In the genomic region with DNA sequence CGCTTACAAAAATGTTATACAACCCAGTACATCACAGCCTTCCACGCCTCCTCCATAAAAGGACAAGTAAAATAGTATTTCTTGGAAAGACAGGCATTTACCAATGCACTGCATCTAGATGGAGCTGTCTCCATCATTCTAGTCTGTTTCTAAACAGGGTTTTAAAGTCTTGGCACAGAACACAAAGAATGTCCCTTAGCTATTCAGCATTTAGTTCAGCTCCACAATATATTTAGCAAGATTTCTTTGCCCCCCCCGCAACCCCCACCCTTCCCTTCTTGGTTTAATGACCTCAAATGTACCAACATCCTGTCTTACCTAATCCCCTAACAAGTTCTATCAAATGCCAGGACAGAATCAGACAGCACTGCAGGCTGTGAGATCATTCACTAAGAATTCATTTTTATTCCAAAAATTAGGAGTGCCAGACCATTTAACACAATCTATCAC, we compare ENCODE assay signal across 8 cellular contexts.
A peak's percentile ranks its signal among the peaks of the same experiment; 100 is the strongest.
DNase-seq lines count a peak whose midpoint lies in the region; ATAC-seq and TF ChIP-seq lines count a peak whose summit lies in the region.

No MANE protein-coding gene starts in this region.

- H2BK5ac ChIP-seq in IMR-90 (ENCODE audit: low read depth, low read length, poor library complexity, severe bottlenecking): peak overlapping the region; percentile 18

- peak overlapping the region; percentile 34; the same call in 1 of the 2 replicates for H3K18ac ChIP-seq in IMR-90 (ENCODE audit: low read depth, low read length)

- no peaks in the 10 kb centered on the region for H3K79me1 ChIP-seq in IMR-90 (ENCODE audit: low read depth in 1 of 2, low read length in 2 of 2)

- no peaks in the 10 kb centered on the region for H3K27me3 Mint-ChIP-seq in type B pancreatic cell

- H2AK9ac ChIP-seq in IMR-90 (replicated peaks; ENCODE audit: low read depth, low read length, poor library complexity): no peak overlapping the region

- no peak overlapping the region for H4K8ac ChIP-seq in IMR-90 (ENCODE audit: low read depth in 2 of 2, low read length in 2 of 2)

- H4K5ac ChIP-seq in IMR-90 (ENCODE audit: low read depth, low read length): no peak overlapping the region

- H3K27ac Mint-ChIP-seq in type B pancreatic cell: no peak overlapping the region

- no peak overlapping the region for H2BK15ac ChIP-seq in IMR-90 (ENCODE audit: low read depth, low read length)

- no peak overlapping the region for H3K14ac ChIP-seq in IMR-90 (replicated peaks; ENCODE audit: low read depth, low read length)

- H3K27me3 ChIP-seq in A673 (replicated peaks; ENCODE audit: insufficient read depth, low read depth, low read length, poor library complexity): no peaks in the 10 kb centered on the region
- no peaks in the 10 kb centered on the region for H3K27me3 ChIP-seq in IMR-90 (ENCODE audit: control insufficient read depth, insufficient read depth, low read length)

- H3K4me1 Mint-ChIP-seq in type B pancreatic cell (ENCODE audit: unreplicated experiment): peaks cover 11% of the 10 kb centered on the region

- no peak overlapping the region for H3K56ac ChIP-seq in IMR-90 (ENCODE audit: extremely low read depth, insufficient read depth, low read length)

- intact Hi-C loops in A673 (cut with micrococcal nuclease; ENCODE audit: unreplicated experiment): loop anchor here (10.0 kb wide), 1 partner anchor 123 kb away; no protein-coding TSS in a partner anchor
- intact Hi-C loops in IMR-90 (cut with micrococcal nuclease): loop anchor here (1.0 to 5.0 kb wide), 7 partner anchors 79 to 379 kb away; a partner anchor contains a TSS
- intact Hi-C loops in lower leg skin (cut with DNase I; ENCODE audit: low total_unique reads): loop anchor here (10.0 kb wide), 1 partner anchor 377 kb away; no protein-coding TSS in a partner anchor

- CTCF ChIA-PET in A673 (lab: Charles Lee) (interaction anchor here (0.5 to 0.6 kb wide), 2 partner anchors 120 to 121 kb away, joined by 4 read pairs; no protein-coding TSS in a partner anchor), IMR-90 (lab: Yijun Ruan, JAX) (interaction anchor here (0.6 to 1.3 kb wide), 7 partner anchors 8 to 317 kb away, joined by 3 to 8 read pairs (median 3); no protein-coding TSS in a partner anchor)

- DNase-seq in A673 (ENCODE audit: low spot score): peak; percentile 87
- DNase-seq in IMR-90: peak; percentile 89
- DNase-seq in astrocyte of the cerebellum (ENCODE audit: low read depth): peak; percentile 95
- peak; percentile 88 to 90 for DNase-seq in lower leg skin (ENCODE audit: low spot score in 2 of 2)
- DNase-seq in type B pancreatic cell (ENCODE audit: extremely low spot score, unreplicated experiment): no peak
- DNase-seq in NK-92 treated with Interleukin-12 subunit alpha and Interleukin-12 subunit beta, amount 100 ng/mL, for 24 hours (lab: John Stamatoyannopoulos, UW): no peak
- no peak for DNase-seq in stimulated activated CD4-positive, alpha-beta T cell treated with anti-CD3 and anti-CD28 coated beads, Interleukin-12 subunit alpha, Interleukin-12 subunit beta, amount 100 ng/mL, for 4 hours
- no peak for DNase-seq in activated effector memory CD4-positive, alpha-beta T cell treated with Interleukin-2 at 50 U/mL for 16 hours

- peak overlapping the region; percentile 79 for H2BK120ac ChIP-seq in IMR-90 (ENCODE audit: low read depth, low read length)

- peak; percentile 58 for TF ChIP-seq CTCF in A673 (conservative IDR thresholded peaks at IDR 0.05; ENCODE audit: low read depth, low read length)
- peak; percentile 59 for TF ChIP-seq CTCF in IMR-90 (conservative IDR thresholded peaks at IDR 0.05; ENCODE audit: low read depth, low read length)
- peak; percentile 60 for TF ChIP-seq CTCF in astrocyte of the cerebellum (IDR thresholded peaks at IDR 0.05; ENCODE audit: low read depth, low read length, missing control alignments)
- TF ChIP-seq CTCF in lower leg skin (IDR thresholded peaks at IDR 0.05): no peak
- peak; percentile 20 for TF ChIP-seq CTCF in type B pancreatic cell (conservative IDR thresholded peaks at IDR 0.05)

- in situ Hi-C loops in IMR-90 (cut with MboI; ENCODE audit: low sequenced_read_pairs) (loop anchor here (10.0 kb wide), 2 partner anchors 123 to 197 kb away; a partner anchor contains a TSS), astrocyte of the cerebellum (cut with HindIII; ENCODE audit: low sequenced_read_pairs) (no loop called here)

- no peaks in the 10 kb centered on the region for H4K20me1 ChIP-seq in IMR-90 (ENCODE audit: insufficient read depth, low read length)

- POLR2A ChIA-PET in A673 (lab: Charles Lee; ENCODE audit: low non-redundant PET): interaction anchor here (0.9 kb wide), 1 partner anchor 71 kb away, joined by 6 read pairs; no protein-coding TSS in a partner anchor
- POLR2A ChIA-PET in IMR-90 (lab: Charles Lee; ENCODE audit: unreplicated experiment): interaction anchor here (0.5 to 0.6 kb wide), 2 partner anchors 105 to 317 kb away, joined by 5 to 6 read pairs; no protein-coding TSS in a partner anchor

- peaks cover 18% of the 10 kb centered on the region for H3K9me1 ChIP-seq in IMR-90 (ENCODE audit: insufficient read depth, low read length)

- no peak overlapping the region for H3K4me3 ChIP-seq in A673 (ENCODE audit: low read depth, low read length, poor library complexity, severe bottlenecking)
- no peak overlapping the region for H3K4me3 ChIP-seq in IMR-90 (ENCODE audit: insufficient read depth, low read depth, low read length)
- H3K4me3 ChIP-seq in astrocyte of the cerebellum (ENCODE audit: low read depth, low read length): no peak overlapping the region
- H3K4me3 ChIP-seq in lower leg skin (ENCODE audit: low read depth, poor library complexity, severe bottlenecking): no peak overlapping the region

- H3K4ac ChIP-seq in IMR-90 (ENCODE audit: low read depth, low read length): no peak overlapping the region; the same call in 1 of the 2 replicates

- H3K36me3 ChIP-seq in A673 (ENCODE audit: insufficient read depth, low read length, poor library complexity, severe bottlenecking): no peaks in the 10 kb centered on the region
- no peaks in the 10 kb centered on the region for H3K36me3 ChIP-seq in IMR-90 (ENCODE audit: control insufficient read depth, insufficient read depth, low read length)

- ATAC-seq in IMR-90 (ENCODE audit: low read depth): peak; percentile 86

- H3K36me3 Mint-ChIP-seq in type B pancreatic cell: peaks cover under 1% of the 10 kb centered on the region

- H3K9me3 ChIP-seq in A673 (ENCODE audit: low read depth, low read length, poor library complexity, severe bottlenecking) (no peaks in the 10 kb centered on the region), IMR-90 (ENCODE audit: control insufficient read depth, insufficient read depth, low read length) (no peaks in the 10 kb centered on the region)

- no peak overlapping the region for H2AK5ac ChIP-seq in IMR-90 (ENCODE audit: low read depth, low read length)

- no peak overlapping the region for H3K4me3 Mint-ChIP-seq in type B pancreatic cell

- H3K27ac ChIP-seq in A673 (ENCODE audit: low read depth, low read length, poor library complexity, severe bottlenecking): peak overlapping the region; percentile 33
- peak overlapping the region; percentile 9; the same call in 1 of the 2 replicates for H3K27ac ChIP-seq in IMR-90 (ENCODE audit: insufficient read depth, low read length)

- 0 out of 2 replicates have a peak overlapping the region, but pooled peaks have one; percentile 4 for H3K4me2 ChIP-seq in IMR-90 (ENCODE audit: low read depth, low read length)

- no peak overlapping the region; the same call in 1 of the 2 replicates for H2BK20ac ChIP-seq in IMR-90 (ENCODE audit: low read depth, low read length)

- BruUV-seq in A673 (replicated peaks; lab: Mats Ljungman, UMichigan) (no TSS peak), IMR-90 (replicated peaks; lab: Mats Ljungman, UMichigan) (no TSS peak)

- H4K91ac ChIP-seq in IMR-90 (ENCODE audit: insufficient read depth, low read depth, low read length): no peak overlapping the region

- no peak overlapping the region for H3K23ac ChIP-seq in IMR-90 (ENCODE audit: low read depth, low read length)

- no peak for TF ChIP-seq POLR2A in IMR-90 (IDR thresholded peaks at IDR 0.05; ENCODE audit: low read depth, low read length)
- no peak for TF ChIP-seq POLR2A in lower leg skin (IDR thresholded peaks at IDR 0.05)

- no peak overlapping the region for H2AFZ ChIP-seq in IMR-90 (replicated peaks; ENCODE audit: low read length, poor library complexity)

- H3K4me1 ChIP-seq in A673 (ENCODE audit: insufficient read depth, low read length, poor library complexity, severe bottlenecking): peaks cover 7% of the 10 kb centered on the region
- H3K4me1 ChIP-seq in IMR-90 (ENCODE audit: control insufficient read depth, insufficient read depth, low read length): peaks cover 12% of the 10 kb centered on the region

- peak; percentile 58 for TF ChIP-seq RAD21 in IMR-90 (IDR thresholded peaks at IDR 0.05; ENCODE audit: low read length)

- H3K9me3 Mint-ChIP-seq in type B pancreatic cell: peaks cover 5% of the 10 kb centered on the region

- dilution Hi-C loops in IMR-90 (cut with HindIII; ENCODE audit: low sequenced_read_pairs, unreplicated experiment): no loop called here

- WGBS in IMR-90 (ENCODE audit: extremely low coverage in 2 of 2, insufficient read length in 1 of 2), 2 experiments: no CpG with 5 or more reads among the region's 3 CpGs
- WGBS in lower leg skin, 2 donors: 7 to 11% methylated on average over 3 of the region's 3 CpGs

- no peak overlapping the region for H3K9ac ChIP-seq in IMR-90 (ENCODE audit: low read depth, low read length)

TF ChIP-seq in IMR-90, 13 proteins besides CTCF, POLR2A, EP300 and RAD21 (continues in another document):
- TF ChIP-seq RFX5 (IDR thresholded peaks at IDR 0.05; ENCODE audit: low read depth, low read length) (peak; percentile 55; the same call in 1 of the 2 replicates), FOS (IDR thresholded peaks at IDR 0.05; ENCODE audit: low read depth, low read length) (no peak), BHLHE40 (IDR thresholded peaks at IDR 0.05; ENCODE audit: low read depth, low read length) (no peak), CEBPB (IDR thresholded peaks at IDR 0.05; ENCODE audit: low read depth, low read length) (peak; percentile 51), CHD1 (IDR thresholded peaks at IDR 0.05; ENCODE audit: low read depth, low read length) (no peak), MAZ (IDR thresholded peaks at IDR 0.05; ENCODE audit: borderline replicate concordance, low read depth, low read length) (peak; percentile 43; the same call in 1 of the 2 replicates), SMC3 (IDR thresholded peaks at IDR 0.05; ENCODE audit: low read depth, low read length) (peak; percentile 39), MXI1 (IDR thresholded peaks at IDR 0.05; ENCODE audit: borderline replicate concordance, low read depth, low read length) (no peak), NFE2L2 (IDR thresholded peaks at IDR 0.05; ENCODE audit: low read depth, low read length) (no peak)
- TF ChIP-seq, protein P1, sequence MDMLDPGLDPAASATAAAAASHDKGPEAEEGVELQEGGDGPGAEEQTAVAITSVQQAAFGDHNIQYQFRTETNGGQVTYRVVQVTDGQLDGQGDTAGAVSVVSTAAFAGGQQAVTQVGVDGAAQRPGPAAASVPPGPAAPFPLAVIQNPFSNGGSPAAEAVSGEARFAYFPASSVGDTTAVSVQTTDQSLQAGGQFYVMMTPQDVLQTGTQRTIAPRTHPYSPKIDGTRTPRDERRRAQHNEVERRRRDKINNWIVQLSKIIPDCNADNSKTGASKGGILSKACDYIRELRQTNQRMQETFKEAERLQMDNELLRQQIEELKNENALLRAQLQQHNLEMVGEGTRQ (IDR thresholded peaks at IDR 0.05; ENCODE audit: low read depth, low read length): no peak

Comparison
In these comparisons a context has a peak if more than half of its experiments do, and no peak if none do; other contexts are left out.
1. DNase-seq: peak in A673 (single experiment), IMR-90 (single experiment), astrocyte of the cerebellum (single experiment) and lower leg skin (2 of 2); none in type B pancreatic cell (single experiment), NK-92 treated with Interleukin-12 subunit alpha and Interleukin-12 subunit beta, amount 100 ng/mL, for 24 hours (single experiment), stimulated activated CD4-positive, alpha-beta T cell treated with anti-CD3 and anti-CD28 coated beads, Interleukin-12 subunit alpha, Interleukin-12 subunit beta, amount 100 ng/mL, for 4 hours (single experiment) and activated effector memory CD4-positive, alpha-beta T cell treated with Interleukin-2 at 50 U/mL for 16 hours (single experiment).
2. CTCF ChIP-seq: peak in A673 (single experiment), IMR-90 (single experiment), astrocyte of the cerebellum (single experiment) and type B pancreatic cell (single experiment); none in lower leg skin (0 of 3).